Comparison of ENCODE assay signal across 1 cellular context in the genomic region with DNA sequence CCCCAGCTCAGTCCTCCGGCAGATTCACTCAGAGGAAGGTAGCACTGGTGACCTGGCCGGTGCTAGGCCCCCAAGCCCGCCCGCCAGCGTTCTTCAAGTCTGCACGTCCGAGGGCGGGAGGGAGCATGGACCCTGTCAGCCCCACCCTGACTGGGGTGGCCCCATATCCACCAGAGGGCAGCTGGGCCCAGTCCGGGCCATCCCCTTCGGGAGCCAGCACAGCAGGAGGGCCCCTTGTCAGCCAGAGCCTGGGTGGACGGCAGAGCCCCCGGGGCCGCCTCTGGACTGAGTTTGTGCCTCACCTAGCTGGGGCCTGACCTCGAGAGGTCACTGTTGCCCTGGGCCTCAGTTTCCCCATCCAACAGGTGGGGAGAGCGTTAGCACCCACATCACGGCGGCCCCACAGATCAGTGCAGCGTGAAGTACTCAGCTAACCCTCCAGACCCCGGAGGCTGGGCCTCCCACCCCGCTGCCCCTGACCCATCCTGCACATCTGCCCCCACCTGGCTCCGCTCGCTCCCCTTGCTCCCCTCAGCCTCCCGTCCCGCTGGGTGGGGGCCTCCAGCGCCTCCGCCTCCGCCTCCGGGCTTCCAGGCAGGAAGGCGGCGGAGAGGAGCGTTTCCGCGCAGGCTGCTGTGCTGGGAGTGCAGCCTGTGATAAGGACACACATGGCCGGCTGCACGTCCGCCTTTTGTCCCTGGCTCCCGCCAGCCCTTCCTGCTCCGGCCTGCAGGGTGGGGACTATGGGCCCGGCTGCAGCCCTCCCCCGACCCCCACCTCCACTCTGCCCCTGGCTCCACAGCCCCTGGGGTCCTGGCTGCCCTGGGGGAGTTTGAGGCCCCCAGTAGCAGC.
TF ChIP-seq lines count a peak whose summit lies in the region.

No MANE protein-coding gene starts in this region.

TF ChIP-seq in K562, 482 proteins besides CTCF, POLR2A, EP300 and RAD21 (continued from another document):
- TF ChIP-seq, protein P1, sequence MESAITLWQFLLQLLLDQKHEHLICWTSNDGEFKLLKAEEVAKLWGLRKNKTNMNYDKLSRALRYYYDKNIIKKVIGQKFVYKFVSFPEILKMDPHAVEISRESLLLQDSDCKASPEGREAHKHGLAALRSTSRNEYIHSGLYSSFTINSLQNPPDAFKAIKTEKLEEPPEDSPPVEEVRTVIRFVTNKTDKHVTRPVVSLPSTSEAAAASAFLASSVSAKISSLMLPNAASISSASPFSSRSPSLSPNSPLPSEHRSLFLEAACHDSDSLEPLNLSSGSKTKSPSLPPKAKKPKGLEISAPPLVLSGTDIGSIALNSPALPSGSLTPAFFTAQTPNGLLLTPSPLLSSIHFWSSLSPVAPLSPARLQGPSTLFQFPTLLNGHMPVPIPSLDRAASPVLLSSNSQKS (CRISPR knock-in tag; IDR thresholded peaks at IDR 0.05): no peak
- no peak for TF ChIP-seq ZNF133 (CRISPR knock-in tag; IDR thresholded peaks at IDR 0.05)
- TF ChIP-seq NFIC (IDR thresholded peaks at IDR 0.05): peak; percentile 34; the same call in 1 of the 2 replicates
- TF ChIP-seq MAX (CRISPR knock-in tag; IDR thresholded peaks at IDR 0.05): peak; percentile 83
- no peak for TF ChIP-seq HDAC3 (IDR thresholded peaks at IDR 0.05; ENCODE audit: borderline replicate concordance, partially characterized antibody)
- TF ChIP-seq SMAD4 (CRISPR knock-in tag; conservative IDR thresholded peaks at IDR 0.05): peak; percentile 49; the same call in 1 of the 2 replicates
- TF ChIP-seq GTF2A2 (tag; IDR thresholded peaks at IDR 0.05): no peak
- TF ChIP-seq EP400 (IDR thresholded peaks at IDR 0.05): peak; percentile 83; the same call in 1 of the 2 replicates
- TF ChIP-seq ZFP36 (IDR thresholded peaks at IDR 0.05; ENCODE audit: low read depth, low read length, partially characterized antibody): no peak
- peak; percentile 77 for TF ChIP-seq NCOR1 (IDR thresholded peaks at IDR 0.05)
- TF ChIP-seq, protein P2, sequence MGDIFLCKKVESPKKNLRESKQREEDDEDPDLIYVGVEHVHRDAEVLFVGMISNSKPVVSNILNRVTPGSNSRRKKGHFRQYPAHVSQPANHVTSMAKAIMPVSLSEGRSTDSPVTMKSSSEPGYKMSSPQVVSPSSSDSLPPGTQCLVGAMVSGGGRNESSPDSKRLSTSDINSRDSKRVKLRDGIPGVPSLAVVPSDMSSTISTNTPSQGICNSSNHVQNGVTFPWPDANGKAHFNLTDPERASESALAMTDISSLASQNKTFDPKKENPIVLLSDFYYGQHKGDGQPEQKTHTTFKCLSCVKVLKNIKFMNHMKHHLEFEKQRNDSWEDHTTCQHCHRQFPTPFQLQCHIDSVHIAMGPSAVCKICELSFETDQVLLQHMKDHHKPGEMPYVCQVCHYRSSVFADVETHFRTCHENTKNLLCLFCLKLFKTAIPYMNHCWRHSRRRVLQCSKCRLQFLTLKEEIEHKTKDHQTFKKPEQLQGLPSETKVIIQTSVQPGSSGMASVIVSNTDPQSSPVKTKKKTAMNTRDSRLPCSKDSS (IDR thresholded peaks at IDR 0.05; ENCODE audit: low read depth, partially characterized antibody): no peak
- no peak; the same call in 1 of the 2 replicates for TF ChIP-seq TOE1 (IDR thresholded peaks at IDR 0.05; ENCODE audit: borderline replicate concordance)
- no peak for TF ChIP-seq TOE1 (CRISPR knock-in tag; IDR thresholded peaks at IDR 0.05; ENCODE audit: borderline replicate concordance, low read depth)
- TF ChIP-seq PCBP2 (IDR thresholded peaks at IDR 0.05; ENCODE audit: low read depth, low read length, poor library complexity, severe bottlenecking): no peak
- peak; percentile 63 for TF ChIP-seq ZNF584 (CRISPR knock-in tag; IDR thresholded peaks at IDR 0.05; ENCODE audit: low read depth)
- TF ChIP-seq ZNF165 (CRISPR knock-in tag; IDR thresholded peaks at IDR 0.05; ENCODE audit: borderline replicate concordance): 0 out of 2 replicates have a peak, but pooled peaks have one; percentile 15
- no peak for TF ChIP-seq ZNF830 (CRISPR knock-in tag; IDR thresholded peaks at IDR 0.05)
- peak; percentile 62; the same call in 1 of the 2 replicates for TF ChIP-seq KLF6 (CRISPR knock-in tag; IDR thresholded peaks at IDR 0.05; ENCODE audit: borderline replicate concordance)
- TF ChIP-seq, protein P3, sequence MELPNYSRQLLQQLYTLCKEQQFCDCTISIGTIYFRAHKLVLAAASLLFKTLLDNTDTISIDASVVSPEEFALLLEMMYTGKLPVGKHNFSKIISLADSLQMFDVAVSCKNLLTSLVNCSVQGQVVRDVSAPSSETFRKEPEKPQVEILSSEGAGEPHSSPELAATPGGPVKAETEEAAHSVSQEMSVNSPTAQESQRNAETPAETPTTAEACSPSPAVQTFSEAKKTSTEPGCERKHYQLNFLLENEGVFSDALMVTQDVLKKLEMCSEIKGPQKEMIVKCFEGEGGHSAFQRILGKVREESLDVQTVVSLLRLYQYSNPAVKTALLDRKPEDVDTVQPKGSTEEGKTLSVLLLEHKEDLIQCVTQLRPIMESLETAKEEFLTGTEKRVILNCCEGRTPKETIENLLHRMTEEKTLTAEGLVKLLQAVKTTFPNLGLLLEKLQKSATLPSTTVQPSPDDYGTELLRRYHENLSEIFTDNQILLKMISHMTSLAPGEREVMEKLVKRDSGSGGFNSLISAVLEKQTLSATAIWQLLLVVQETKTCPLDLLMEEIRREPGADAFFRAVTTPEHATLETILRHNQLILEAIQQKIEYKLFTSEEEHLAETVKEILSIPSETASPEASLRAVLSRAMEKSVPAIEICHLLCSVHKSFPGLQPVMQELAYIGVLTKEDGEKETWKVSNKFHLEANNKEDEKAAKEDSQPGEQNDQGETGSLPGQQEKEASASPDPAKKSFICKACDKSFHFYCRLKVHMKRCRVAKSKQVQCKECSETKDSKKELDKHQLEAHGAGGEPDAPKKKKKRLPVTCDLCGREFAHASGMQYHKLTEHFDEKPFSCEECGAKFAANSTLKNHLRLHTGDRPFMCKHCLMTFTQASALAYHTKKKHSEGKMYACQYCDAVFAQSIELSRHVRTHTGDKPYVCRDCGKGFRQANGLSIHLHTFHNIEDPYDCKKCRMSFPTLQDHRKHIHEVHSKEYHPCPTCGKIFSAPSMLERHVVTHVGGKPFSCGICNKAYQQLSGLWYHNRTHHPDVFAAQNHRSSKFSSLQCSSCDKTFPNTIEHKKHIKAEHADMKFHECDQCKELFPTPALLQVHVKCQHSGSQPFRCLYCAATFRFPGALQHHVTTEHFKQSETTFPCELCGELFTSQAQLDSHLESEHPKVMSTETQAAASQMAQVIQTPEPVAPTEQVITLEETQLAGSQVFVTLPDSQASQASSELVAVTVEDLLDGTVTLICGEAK (IDR thresholded peaks at IDR 0.05): peak; percentile 53; the same call in 1 of the 2 replicates
- TF ChIP-seq, protein P3 (CRISPR knock-in tag; IDR thresholded peaks at IDR 0.05): no peak
- no peak for TF ChIP-seq ZC3H8 (IDR thresholded peaks at IDR 0.05)
- TF ChIP-seq, protein P4, sequence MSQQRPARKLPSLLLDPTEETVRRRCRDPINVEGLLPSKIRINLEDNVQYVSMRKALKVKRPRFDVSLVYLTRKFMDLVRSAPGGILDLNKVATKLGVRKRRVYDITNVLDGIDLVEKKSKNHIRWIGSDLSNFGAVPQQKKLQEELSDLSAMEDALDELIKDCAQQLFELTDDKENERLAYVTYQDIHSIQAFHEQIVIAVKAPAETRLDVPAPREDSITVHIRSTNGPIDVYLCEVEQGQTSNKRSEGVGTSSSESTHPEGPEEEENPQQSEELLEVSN (IDR thresholded peaks at IDR 0.05; ENCODE audit: borderline replicate concordance in 1 of 2, extremely low read depth in 1 of 2, insufficient read depth in 1 of 2, insufficient read length in 1 of 2, low read depth in 1 of 2, low read length in 1 of 2, poor library complexity in 1 of 2, severe bottlenecking in 1 of 2): peak; percentile 37 to 88
- TF ChIP-seq NR2F6 (CRISPR knock-in tag; IDR thresholded peaks at IDR 0.05): no peak
- TF ChIP-seq ZZZ3 (IDR thresholded peaks at IDR 0.05): no peak
- TF ChIP-seq, protein P5, sequence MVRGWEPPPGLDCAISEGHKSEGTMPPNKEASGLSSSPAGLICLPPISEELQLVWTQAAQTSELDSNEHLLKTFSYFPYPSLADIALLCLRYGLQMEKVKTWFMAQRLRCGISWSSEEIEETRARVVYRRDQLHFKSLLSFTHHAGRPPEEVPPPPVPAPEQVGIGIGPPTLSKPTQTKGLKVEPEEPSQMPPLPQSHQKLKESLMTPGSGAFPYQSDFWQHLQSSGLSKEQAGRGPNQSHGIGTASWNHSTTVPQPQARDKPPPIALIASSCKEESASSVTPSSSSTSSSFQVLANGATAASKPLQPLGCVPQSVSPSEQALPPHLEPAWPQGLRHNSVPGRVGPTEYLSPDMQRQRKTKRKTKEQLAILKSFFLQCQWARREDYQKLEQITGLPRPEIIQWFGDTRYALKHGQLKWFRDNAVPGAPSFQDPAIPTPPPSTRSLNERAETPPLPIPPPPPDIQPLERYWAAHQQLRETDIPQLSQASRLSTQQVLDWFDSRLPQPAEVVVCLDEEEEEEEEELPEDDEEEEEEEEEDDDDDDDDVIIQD (CRISPR knock-in tag; IDR thresholded peaks at IDR 0.05): no peak
- TF ChIP-seq AFF4 (CRISPR knock-in tag; IDR thresholded peaks at IDR 0.05): 0 out of 2 replicates have a peak, but pooled peaks have one; percentile 34
- peak; percentile 70 for TF ChIP-seq CREM (IDR thresholded peaks at IDR 0.05; ENCODE audit: low read depth)
